ENCODE assay signal across 2 cellular contexts in the genomic region with DNA sequence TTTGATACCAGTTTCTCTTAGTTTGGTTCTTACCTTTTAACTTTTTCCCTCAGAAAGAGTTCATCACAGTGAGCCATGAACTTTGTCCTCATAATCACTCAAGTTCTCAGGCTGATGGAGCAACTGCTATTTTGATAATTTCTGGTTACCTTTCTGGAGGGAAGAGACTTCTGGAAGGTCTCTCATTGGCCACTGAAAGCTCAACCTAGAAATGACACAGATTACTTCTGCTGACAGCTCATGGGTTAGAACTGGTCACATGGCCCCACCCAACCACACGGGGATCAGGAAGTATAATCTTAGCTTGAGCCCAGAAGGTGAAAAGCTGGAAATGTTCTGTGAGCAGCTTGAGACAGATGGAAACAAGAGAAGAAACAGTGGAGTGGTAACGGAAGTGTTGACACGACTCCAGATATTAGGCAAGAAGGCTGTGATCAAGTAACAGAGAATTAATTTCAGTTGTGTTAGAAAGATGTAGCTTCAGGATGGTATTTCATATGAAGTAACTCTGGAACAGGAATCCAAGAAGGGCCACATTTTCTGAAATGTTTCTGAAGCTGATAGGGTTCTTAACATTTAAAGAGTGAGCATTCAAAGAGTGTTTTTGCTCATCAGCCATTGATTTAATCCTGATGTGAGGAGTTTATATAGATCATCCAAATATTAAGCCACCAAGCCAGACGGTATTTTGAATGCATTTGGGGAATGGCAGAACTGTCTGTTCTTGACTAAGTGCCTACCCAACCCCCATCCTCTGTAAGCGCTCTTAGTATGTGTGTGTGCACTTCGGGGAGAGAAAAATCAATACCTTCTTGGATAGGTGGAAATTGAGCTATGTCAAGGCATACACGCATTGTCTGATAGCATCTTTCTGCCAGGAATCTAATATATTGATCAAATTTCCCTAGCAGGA.
A peak's percentile ranks its signal among the peaks of the same experiment; 100 is the strongest.
TF ChIP-seq lines count a peak whose summit lies in the region.

No MANE protein-coding gene starts in this region.

TF ChIP-seq in Ishikawa, 13 proteins besides CTCF, POLR2A, EP300 and RAD21:
- TF ChIP-seq, protein P1, sequence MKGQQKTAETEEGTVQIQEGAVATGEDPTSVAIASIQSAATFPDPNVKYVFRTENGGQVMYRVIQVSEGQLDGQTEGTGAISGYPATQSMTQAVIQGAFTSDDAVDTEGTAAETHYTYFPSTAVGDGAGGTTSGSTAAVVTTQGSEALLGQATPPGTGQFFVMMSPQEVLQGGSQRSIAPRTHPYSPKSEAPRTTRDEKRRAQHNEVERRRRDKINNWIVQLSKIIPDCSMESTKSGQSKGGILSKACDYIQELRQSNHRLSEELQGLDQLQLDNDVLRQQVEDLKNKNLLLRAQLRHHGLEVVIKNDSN (IDR thresholded peaks at IDR 0.05): peak; percentile 83
- TF ChIP-seq ZBTB7A (IDR thresholded peaks at IDR 0.05; ENCODE audit: low read depth): no peak

TF ChIP-seq in K562, 482 proteins besides CTCF, POLR2A, EP300 and RAD21 (continues in another document):
- TF ChIP-seq DNMT1 (IDR thresholded peaks at IDR 0.05) (no peak), ZFP1 (CRISPR knock-in tag; IDR thresholded peaks at IDR 0.05) (no peak), RBM15 (IDR thresholded peaks at IDR 0.05; ENCODE audit: insufficient read depth, low read length) (no peak), ZNF76 (CRISPR knock-in tag; IDR thresholded peaks at IDR 0.05; ENCODE audit: borderline replicate concordance) (no peak), BDP1 (IDR thresholded peaks at IDR 0.05; ENCODE audit: insufficient read depth, insufficient read length) (no peak), DACH1 (IDR thresholded peaks at IDR 0.05; ENCODE audit: partially characterized antibody) (peak; percentile 50), GATAD2A (IDR thresholded peaks at IDR 0.05) (peak; percentile 40; the same call in 1 of the 2 replicates), CBFA2T2 (conservative IDR thresholded peaks at IDR 0.05) (peak; percentile 54), PTRF (tag; IDR thresholded peaks at IDR 0.05) (no peak), CC2D1A (IDR thresholded peaks at IDR 0.05) (0 out of 2 replicates have a peak, but pooled peaks have one; percentile 41), NFIX (CRISPR knock-in tag; IDR thresholded peaks at IDR 0.05; ENCODE audit: low read depth) (no peak), ZNF695 (CRISPR knock-in tag; IDR thresholded peaks at IDR 0.05) (no peak), TEAD4 (IDR thresholded peaks at IDR 0.05; ENCODE audit: low read length) (no peak), TEAD4 (CRISPR knock-in tag; IDR thresholded peaks at IDR 0.05; ENCODE audit: borderline replicate concordance) (no peak), ZBTB8A (IDR thresholded peaks at IDR 0.05; ENCODE audit: partially characterized antibody) (peak; percentile 44), SIN3A (IDR thresholded peaks at IDR 0.05; ENCODE audit: borderline replicate concordance in 2 of 2, control insufficient read depth in 1 of 2, low read depth in 2 of 2, low read length in 2 of 2) (no peak), ZKSCAN1 (IDR thresholded peaks at IDR 0.05; ENCODE audit: low read depth, low read length) (no peak), PRMT5 (CRISPR knock-in tag; IDR thresholded peaks at IDR 0.05) (no peak), ELF1 (tag; IDR thresholded peaks at IDR 0.05) (peak; percentile 80), PTBP1 (IDR thresholded peaks at IDR 0.05; ENCODE audit: low read depth, low read length) (no peak), FOXK1 (CRISPR knock-in tag; IDR thresholded peaks at IDR 0.05; ENCODE audit: borderline replicate concordance) (no peak), ARHGAP35 (IDR thresholded peaks at IDR 0.05; ENCODE audit: partially characterized antibody) (no peak), RBM39 (optimal IDR thresholded peaks at IDR 0.05; ENCODE audit: low read depth, low read length) (no peak), ATF7 (IDR thresholded peaks at IDR 0.05) (peak; percentile 43; the same call in 1 of the 2 replicates), POLR3A (IDR thresholded peaks at IDR 0.05; ENCODE audit: borderline replicate concordance, extremely low read depth, insufficient read depth, insufficient read length) (no peak), SAFB2 (IDR thresholded peaks at IDR 0.05; ENCODE audit: borderline replicate concordance, low read depth, low read length, severe bottlenecking) (no peak), ZNF263 (CRISPR knock-in tag; IDR thresholded peaks at IDR 0.05; ENCODE audit: borderline replicate concordance) (no peak), NONO (IDR thresholded peaks at IDR 0.05; ENCODE audit: low read depth in 2 of 2, low read length in 1 of 2) (peak in 1 of 2 experiments; percentile 59; a peak in 1 of 4 replicates), MBD2 (IDR thresholded peaks at IDR 0.05; ENCODE audit: borderline replicate concordance, low read depth) (no peak; the same call in 1 of the 2 replicates), POLR2H (tag; IDR thresholded peaks at IDR 0.05; ENCODE audit: low read depth) (peak; percentile 78), U2AF2 (optimal IDR thresholded peaks at IDR 0.05; ENCODE audit: low read depth, low read length) (no peak), MYNN (IDR thresholded peaks at IDR 0.05) (peak; percentile 97), MYNN (CRISPR knock-in tag; IDR thresholded peaks at IDR 0.05) (no peak), RCOR1 (IDR thresholded peaks at IDR 0.05; ENCODE audit: borderline replicate concordance in 1 of 2, low read depth in 2 of 2, low read length in 2 of 2) (peak in 1 of 2 experiments; percentile 72; a peak in 1 of 4 replicates), PHF20 (IDR thresholded peaks at IDR 0.05; ENCODE audit: partially characterized antibody) (peak; percentile 33), KLF16 (IDR thresholded peaks at IDR 0.05) (no peak), MTF1 (CRISPR knock-in tag; IDR thresholded peaks at IDR 0.05; ENCODE audit: borderline replicate concordance) (no peak), ZFX (CRISPR knock-in tag; IDR thresholded peaks at IDR 0.05) (peak; percentile 14; the same call in 1 of the 2 replicates), ZNF143 (CRISPR knock-in tag; IDR thresholded peaks at IDR 0.05) (no peak), L3MBTL2 (IDR thresholded peaks at IDR 0.05) (peak; percentile 78), ZC3H11A (IDR thresholded peaks at IDR 0.05; ENCODE audit: low read depth, low read length) (no peak), HIVEP1 (CRISPR knock-in tag; IDR thresholded peaks at IDR 0.05) (no peak), ZNF444 (CRISPR knock-in tag; IDR thresholded peaks at IDR 0.05) (no peak), ZBTB1 (CRISPR knock-in tag; IDR thresholded peaks at IDR 0.05; ENCODE audit: borderline replicate concordance, low read depth) (no peak), POLR2AphosphoS2 (IDR thresholded peaks at IDR 0.05; ENCODE audit: low read length) (peak; percentile 29; the same call in 1 of the 2 replicates), MAFF (IDR thresholded peaks at IDR 0.05; ENCODE audit: low read length) (peak; percentile 33), BACH1 (tag; IDR thresholded peaks at IDR 0.05) (0 out of 2 replicates have a peak, but pooled peaks have one; percentile 41), FOXJ3 (CRISPR knock-in tag; IDR thresholded peaks at IDR 0.05) (no peak), SUPT5H (IDR thresholded peaks at IDR 0.05) (peak; percentile 86), BRF1 (IDR thresholded peaks at IDR 0.05; ENCODE audit: borderline replicate concordance, extremely low read depth, insufficient read length) (no peak)
- TF ChIP-seq, protein P2, sequence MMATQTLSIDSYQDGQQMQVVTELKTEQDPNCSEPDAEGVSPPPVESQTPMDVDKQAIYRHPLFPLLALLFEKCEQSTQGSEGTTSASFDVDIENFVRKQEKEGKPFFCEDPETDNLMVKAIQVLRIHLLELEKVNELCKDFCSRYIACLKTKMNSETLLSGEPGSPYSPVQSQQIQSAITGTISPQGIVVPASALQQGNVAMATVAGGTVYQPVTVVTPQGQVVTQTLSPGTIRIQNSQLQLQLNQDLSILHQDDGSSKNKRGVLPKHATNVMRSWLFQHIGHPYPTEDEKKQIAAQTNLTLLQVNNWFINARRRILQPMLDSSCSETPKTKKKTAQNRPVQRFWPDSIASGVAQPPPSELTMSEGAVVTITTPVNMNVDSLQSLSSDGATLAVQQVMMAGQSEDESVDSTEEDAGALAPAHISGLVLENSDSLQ (IDR thresholded peaks at IDR 0.05): peak; percentile 91
- TF ChIP-seq, protein P3, sequence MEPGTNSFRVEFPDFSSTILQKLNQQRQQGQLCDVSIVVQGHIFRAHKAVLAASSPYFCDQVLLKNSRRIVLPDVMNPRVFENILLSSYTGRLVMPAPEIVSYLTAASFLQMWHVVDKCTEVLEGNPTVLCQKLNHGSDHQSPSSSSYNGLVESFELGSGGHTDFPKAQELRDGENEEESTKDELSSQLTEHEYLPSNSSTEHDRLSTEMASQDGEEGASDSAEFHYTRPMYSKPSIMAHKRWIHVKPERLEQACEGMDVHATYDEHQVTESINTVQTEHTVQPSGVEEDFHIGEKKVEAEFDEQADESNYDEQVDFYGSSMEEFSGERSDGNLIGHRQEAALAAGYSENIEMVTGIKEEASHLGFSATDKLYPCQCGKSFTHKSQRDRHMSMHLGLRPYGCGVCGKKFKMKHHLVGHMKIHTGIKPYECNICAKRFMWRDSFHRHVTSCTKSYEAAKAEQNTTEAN (CRISPR knock-in tag; IDR thresholded peaks at IDR 0.05): no peak
- TF ChIP-seq, protein P4, sequence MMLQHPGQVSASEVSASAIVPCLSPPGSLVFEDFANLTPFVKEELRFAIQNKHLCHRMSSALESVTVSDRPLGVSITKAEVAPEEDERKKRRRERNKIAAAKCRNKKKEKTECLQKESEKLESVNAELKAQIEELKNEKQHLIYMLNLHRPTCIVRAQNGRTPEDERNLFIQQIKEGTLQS (IDR thresholded peaks at IDR 0.05): peak; percentile 23; the same call in 1 of the 2 replicates
- TF ChIP-seq, protein P4 (CRISPR knock-in tag; conservative IDR thresholded peaks at IDR 0.05): no peak
- TF ChIP-seq, protein P5, sequence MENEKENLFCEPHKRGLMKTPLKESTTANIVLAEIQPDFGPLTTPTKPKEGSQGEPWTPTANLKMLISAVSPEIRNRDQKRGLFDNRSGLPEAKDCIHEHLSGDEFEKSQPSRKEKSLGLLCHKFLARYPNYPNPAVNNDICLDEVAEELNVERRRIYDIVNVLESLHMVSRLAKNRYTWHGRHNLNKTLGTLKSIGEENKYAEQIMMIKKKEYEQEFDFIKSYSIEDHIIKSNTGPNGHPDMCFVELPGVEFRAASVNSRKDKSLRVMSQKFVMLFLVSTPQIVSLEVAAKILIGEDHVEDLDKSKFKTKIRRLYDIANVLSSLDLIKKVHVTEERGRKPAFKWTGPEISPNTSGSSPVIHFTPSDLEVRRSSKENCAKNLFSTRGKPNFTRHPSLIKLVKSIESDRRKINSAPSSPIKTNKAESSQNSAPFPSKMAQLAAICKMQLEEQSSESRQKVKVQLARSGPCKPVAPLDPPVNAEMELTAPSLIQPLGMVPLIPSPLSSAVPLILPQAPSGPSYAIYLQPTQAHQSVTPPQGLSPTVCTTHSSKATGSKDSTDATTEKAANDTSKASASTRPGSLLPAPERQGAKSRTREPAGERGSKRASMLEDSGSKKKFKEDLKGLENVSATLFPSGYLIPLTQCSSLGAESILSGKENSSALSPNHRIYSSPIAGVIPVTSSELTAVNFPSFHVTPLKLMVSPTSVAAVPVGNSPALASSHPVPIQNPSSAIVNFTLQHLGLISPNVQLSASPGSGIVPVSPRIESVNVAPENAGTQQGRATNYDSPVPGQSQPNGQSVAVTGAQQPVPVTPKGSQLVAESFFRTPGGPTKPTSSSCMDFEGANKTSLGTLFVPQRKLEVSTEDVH (IDR thresholded peaks at IDR 0.05; ENCODE audit: low read depth, partially characterized antibody): no peak
- TF ChIP-seq, protein P6, sequence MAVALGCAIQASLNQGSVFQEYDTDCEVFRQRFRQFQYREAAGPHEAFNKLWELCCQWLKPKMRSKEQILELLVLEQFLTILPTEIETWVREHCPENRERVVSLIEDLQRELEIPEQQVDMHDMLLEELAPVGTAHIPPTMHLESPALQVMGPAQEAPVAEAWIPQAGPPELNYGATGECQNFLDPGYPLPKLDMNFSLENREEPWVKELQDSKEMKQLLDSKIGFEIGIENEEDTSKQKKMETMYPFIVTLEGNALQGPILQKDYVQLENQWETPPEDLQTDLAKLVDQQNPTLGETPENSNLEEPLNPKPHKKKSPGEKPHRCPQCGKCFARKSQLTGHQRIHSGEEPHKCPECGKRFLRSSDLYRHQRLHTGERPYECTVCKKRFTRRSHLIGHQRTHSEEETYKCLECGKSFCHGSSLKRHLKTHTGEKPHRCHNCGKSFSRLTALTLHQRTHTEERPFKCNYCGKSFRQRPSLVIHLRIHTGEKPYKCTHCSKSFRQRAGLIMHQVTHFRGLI (CRISPR knock-in tag; IDR thresholded peaks at IDR 0.05): peak; percentile 21; the same call in 1 of the 2 replicates
- TF ChIP-seq, protein P7, sequence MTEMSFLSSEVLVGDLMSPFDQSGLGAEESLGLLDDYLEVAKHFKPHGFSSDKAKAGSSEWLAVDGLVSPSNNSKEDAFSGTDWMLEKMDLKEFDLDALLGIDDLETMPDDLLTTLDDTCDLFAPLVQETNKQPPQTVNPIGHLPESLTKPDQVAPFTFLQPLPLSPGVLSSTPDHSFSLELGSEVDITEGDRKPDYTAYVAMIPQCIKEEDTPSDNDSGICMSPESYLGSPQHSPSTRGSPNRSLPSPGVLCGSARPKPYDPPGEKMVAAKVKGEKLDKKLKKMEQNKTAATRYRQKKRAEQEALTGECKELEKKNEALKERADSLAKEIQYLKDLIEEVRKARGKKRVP (CRISPR knock-in tag; IDR thresholded peaks at IDR 0.05): no peak
- TF ChIP-seq, protein P8, sequence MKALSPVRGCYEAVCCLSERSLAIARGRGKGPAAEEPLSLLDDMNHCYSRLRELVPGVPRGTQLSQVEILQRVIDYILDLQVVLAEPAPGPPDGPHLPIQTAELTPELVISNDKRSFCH (CRISPR knock-in tag; IDR thresholded peaks at IDR 0.05): no peak
- TF ChIP-seq, protein P8 (tag; IDR thresholded peaks at IDR 0.05): no peak
- TF ChIP-seq, protein P9, sequence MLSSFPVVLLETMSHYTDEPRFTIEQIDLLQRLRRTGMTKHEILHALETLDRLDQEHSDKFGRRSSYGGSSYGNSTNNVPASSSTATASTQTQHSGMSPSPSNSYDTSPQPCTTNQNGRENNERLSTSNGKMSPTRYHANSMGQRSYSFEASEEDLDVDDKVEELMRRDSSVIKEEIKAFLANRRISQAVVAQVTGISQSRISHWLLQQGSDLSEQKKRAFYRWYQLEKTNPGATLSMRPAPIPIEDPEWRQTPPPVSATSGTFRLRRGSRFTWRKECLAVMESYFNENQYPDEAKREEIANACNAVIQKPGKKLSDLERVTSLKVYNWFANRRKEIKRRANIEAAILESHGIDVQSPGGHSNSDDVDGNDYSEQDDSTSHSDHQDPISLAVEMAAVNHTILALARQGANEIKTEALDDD (IDR thresholded peaks at IDR 0.05): 0 out of 2 replicates have a peak, but pooled peaks have one; percentile 20
